In the genomic region with DNA sequence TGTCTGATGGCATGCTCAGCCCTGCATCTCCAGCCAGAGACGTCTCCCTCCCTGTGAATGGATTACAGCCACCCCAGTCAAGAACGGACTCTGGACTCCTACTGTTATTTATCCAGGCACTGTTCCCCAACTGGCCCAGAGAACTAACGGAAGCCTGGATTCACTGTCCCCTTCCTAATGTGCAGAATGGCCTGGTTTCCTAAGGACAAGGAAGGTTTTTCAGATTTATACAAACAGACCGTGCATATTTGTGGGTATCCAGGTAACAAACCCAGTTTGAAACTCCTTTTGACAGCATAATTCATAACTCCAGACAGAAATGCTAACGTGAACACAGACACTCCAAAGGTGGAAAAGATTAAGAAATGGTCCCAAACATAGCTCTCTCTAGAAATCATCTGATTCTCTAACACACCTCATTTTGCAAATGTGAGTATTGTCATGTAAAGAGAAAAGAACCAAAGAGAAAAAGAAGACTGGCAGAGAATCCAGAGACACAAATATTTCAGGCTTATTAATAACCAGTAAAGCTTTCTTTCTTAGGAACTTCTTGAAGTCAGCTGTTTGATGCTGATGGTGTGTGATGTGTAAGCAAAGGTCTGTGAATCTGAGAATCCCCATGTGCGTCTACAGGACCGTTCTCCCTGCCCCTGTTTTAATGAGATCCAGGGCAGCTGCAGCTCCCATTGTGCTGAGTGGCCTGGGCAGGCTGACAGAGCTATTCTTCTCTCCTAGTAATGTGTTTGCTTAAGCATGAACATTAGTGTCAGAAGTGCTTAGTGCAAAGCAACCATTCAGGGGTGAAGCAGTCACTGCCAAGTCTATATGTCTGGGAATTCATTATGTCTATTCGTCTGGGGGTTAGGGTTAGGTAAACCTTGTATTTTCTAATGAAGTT, we compare ENCODE assay signal across 10 cellular contexts.
DNase-seq lines count a peak whose midpoint lies in the region; ATAC-seq and TF ChIP-seq lines count a peak whose summit lies in the region.
"Had no signal": no experiment of that assay in that cellular context is flagged by ENCODE, and none has a peak within 500 bp of the region (broad histone marks: within the 10 kb centered on the region; RNA-seq: fewer than 3 reads in every experiment).

No MANE protein-coding gene starts in this region.

- intact Hi-C loops in transverse colon (cut with DNase I; ENCODE audit: low total_unique reads) = no loop called here

- no peak for TF ChIP-seq POLR2A in transverse colon (IDR thresholded peaks at IDR 0.05)

- H3K4me3 ChIP-seq in transverse colon (no peak overlapping the region), MM.1S (ENCODE audit: low read length) (no peak overlapping the region)
- H3K4me3 ChIP-seq: ovary, Peyer's patch had no signal

- peaks cover 9 to 32% (median 21%) of the 10 kb centered on the region in 4 donors for H3K4me1 ChIP-seq in transverse colon
- H3K4me1 ChIP-seq in MM.1S (ENCODE audit: low read length) = no peaks in the 10 kb centered on the region
- H3K4me1 ChIP-seq: Peyer's patch had no signal

- no peaks in the 10 kb centered on the region for H3F3A ChIP-seq in MM.1S (ENCODE audit: insufficient read depth, low read length)

- H3K4me2 ChIP-seq in MM.1S (ENCODE audit: low read depth, low read length) = no peak overlapping the region

- H3K79me2 ChIP-seq in MM.1S (ENCODE audit: low read length) = no peaks in the 10 kb centered on the region

- H3K36me3 ChIP-seq in transverse colon = no peaks in the 10 kb centered on the region
- H3K36me3 ChIP-seq in MM.1S (replicated peaks; ENCODE audit: insufficient read depth, low read length) = no peaks in the 10 kb centered on the region
- H3K36me3 ChIP-seq: ovary, Peyer's patch had no signal

- TF ChIP-seq EP300 in transverse colon (IDR thresholded peaks at IDR 0.05; ENCODE audit: low read depth) = no peak

- H2AFZ ChIP-seq in MM.1S (ENCODE audit: low read length) = no peak overlapping the region

- TF ChIP-seq CTCF in transverse colon (IDR thresholded peaks at IDR 0.05) (no peak), MM.1S (IDR thresholded peaks at IDR 0.05; ENCODE audit: low read length) (no peak)

- no peaks in the 10 kb centered on the region for H4K20me1 ChIP-seq in MM.1S (ENCODE audit: insufficient read depth, low read length)

- H3K27me3 ChIP-seq in transverse colon = no peaks in the 10 kb centered on the region
- no peaks in the 10 kb centered on the region for H3K27me3 ChIP-seq in MM.1S (replicated peaks; ENCODE audit: insufficient read depth, low read length)
- H3K27me3 ChIP-seq: ovary, Peyer's patch had no signal

- in situ Hi-C loops in transverse colon (cut with MboI; ENCODE audit: low pct_ligation_motif_present in 1 of 4, low pct_unique_long_range_greater_than_20kb in 1 of 4, low sequenced_read_pairs in 3 of 4) = no loop called here

- H3K27ac ChIP-seq in transverse colon = peak overlapping the region; percentile 0 to 50 (median 42)
- no peak overlapping the region for H3K27ac ChIP-seq in MM.1S (ENCODE audit: low read length)
- H3K27ac ChIP-seq: ovary had no signal

- no peak for ATAC-seq in GM18519 (IDR thresholded peaks at IDR 0.05; ENCODE audit: low FRiP score, unreplicated experiment)

- H3K9me2 ChIP-seq in MM.1S (replicated peaks; ENCODE audit: insufficient read depth, low read length) = no peaks in the 10 kb centered on the region

- H3K9me3 ChIP-seq in transverse colon = no peaks in the 10 kb centered on the region
- no peaks in the 10 kb centered on the region for H3K9me3 ChIP-seq in MM.1S (replicated peaks; ENCODE audit: insufficient read depth, low read length)
- H3K9me3 ChIP-seq: ovary, Peyer's patch had no signal

- WGBS in transverse colon (ENCODE audit: low coverage in 1 of 2), 2 donors = 24 to 37% methylated on average over 2 to 8 of the region's 8 CpGs

- no peak overlapping the region for H3K9ac ChIP-seq in MM.1S (ENCODE audit: low read length)

- DNase-seq in NCI-H2171 treated with DMSO at 0.1 percent for 48 hours (lab: John Stamatoyannopoulos, UW) (peak; percentile 72), NCI-H2171 (lab: John Stamatoyannopoulos, UW) (no peak), astrocyte of the hippocampus (ENCODE audit: low read depth, low spot score) (peak; percentile 74), islet precursor cell (peak; percentile 69), transverse colon (no peak), NOMO-1 treated with DMSO at 0.1 percent for 48 hours (lab: John Stamatoyannopoulos, UW; ENCODE audit: unreplicated experiment) (no peak), MM.1S (no peak)
- DNase-seq: ovary, Peyer's patch had no signal

Comparison
In these comparisons a context has a peak if more than half of its experiments do, and no peak if none do; other contexts are left out.
1. DNase-seq: peak in NCI-H2171 treated with DMSO at 0.1 percent for 48 hours (single experiment), astrocyte of the hippocampus (single experiment) and islet precursor cell (single experiment); none in NCI-H2171 (single experiment), transverse colon (single experiment), NOMO-1 treated with DMSO at 0.1 percent for 48 hours (single experiment) and MM.1S (single experiment).